In the genomic region with DNA sequence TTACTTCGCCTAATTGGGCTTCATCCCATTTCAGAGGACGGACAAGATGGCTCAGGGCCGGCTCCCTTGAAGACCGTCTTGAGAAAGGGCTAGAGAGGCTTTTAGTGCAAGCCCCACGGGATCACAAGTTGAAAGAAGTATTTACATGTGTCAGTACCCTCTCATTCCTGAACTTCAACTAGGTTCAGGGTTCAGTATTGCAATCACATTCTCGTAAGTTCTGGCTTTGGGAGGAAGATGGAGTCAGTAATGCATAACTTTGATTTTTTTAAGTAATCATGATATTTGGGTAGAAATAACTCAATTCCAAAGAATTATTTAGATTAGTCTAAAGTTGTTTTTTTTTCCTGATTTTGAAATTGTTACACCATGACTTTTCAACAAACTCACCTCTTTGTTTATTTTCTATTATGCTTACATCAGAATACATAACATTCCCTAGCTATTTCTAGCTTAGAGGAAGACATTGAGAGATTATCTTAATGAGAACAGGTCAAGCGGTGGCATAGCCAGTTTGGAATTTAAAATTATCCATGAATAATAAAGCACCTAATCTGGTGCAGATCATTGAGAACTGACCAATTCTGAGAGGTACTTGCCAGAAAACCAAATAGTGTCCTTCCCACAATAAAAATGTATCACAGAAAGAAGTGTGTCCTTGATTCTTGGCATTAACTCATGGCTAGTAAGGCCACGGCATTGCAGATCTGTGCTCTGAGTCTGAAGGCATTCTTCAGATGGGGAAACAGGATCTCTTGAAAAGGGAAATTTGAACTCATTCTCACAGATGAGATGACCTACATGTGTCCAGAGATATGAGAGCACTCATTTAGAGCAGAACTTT, we compare ENCODE assay signal across 1 cellular context.
TF ChIP-seq lines count a peak whose summit lies in the region.

No MANE protein-coding gene starts in this region.

TF ChIP-seq in GM23338, 12 proteins besides CTCF, POLR2A, EP300 and RAD21 (continued from another document):
- TF ChIP-seq ZNF462 (CRISPR knock-in tag; IDR thresholded peaks at IDR 0.05) (no peak), ZNF331 (CRISPR knock-in tag; IDR thresholded peaks at IDR 0.05; ENCODE audit: low read depth) (no peak), POLR2AphosphoS5 (IDR thresholded peaks at IDR 0.05; ENCODE audit: low read depth) (no peak), NANOG (IDR thresholded peaks at IDR 0.05; ENCODE audit: borderline replicate concordance) (no peak), STAT1 (IDR thresholded peaks at IDR 0.05; ENCODE audit: unreplicated experiment) (no peak)
TF ChIP-seq in GM23338: peak in this region for 0.
